10 cellular contexts compared by ENCODE assay signal in genomic region chr5:144191461-144191860, GRCh38. TPM values are rescaled to one million over a fixed set of nuclear protein-coding genes. Genes with fewer than 3 reads are reported as not detected.
DNase-seq lines count a peak whose midpoint lies in the region; ATAC-seq, FAIRE-seq and TF ChIP-seq lines count a peak whose summit lies in the region.
"Had no signal": no experiment of that assay in that cellular context is flagged by ENCODE, and none has a peak within 500 bp of the region (broad histone marks: within the 10 kb centered on the region; RNA-seq: fewer than 3 reads in every experiment).

No MANE protein-coding gene starts in this region.

- no peak overlapping the region for H2BK12ac ChIP-seq in H1 (ENCODE audit: low read depth, low read length)

- H2BK15ac ChIP-seq in H1 (ENCODE audit: low read length), result no peak overlapping the region

- no peak overlapping the region for H3K18ac ChIP-seq in H1 (ENCODE audit: extremely low read depth, low read length)

- POLR2A ChIA-PET in HepG2 (lab: Yijun Ruan, JAX) (no interaction called here), H1 (lab: Charles Lee; ENCODE audit: partially characterized antibody) (no interaction called here)

- CTCF ChIA-PET in HepG2 (lab: Yijun Ruan, JAX; ENCODE audit: low intra/inter-chr PET ratio, low total read pairs), result no interaction called here
- CTCF ChIA-PET in H1 (lab: Charles Lee; ENCODE audit: partially characterized antibody), result interaction anchor here (0.6 to 5.7 kb wide), 18 partner anchors 8 to 1270 kb away, joined by 3 to 33 read pairs (median 4); no protein-coding TSS in a partner anchor

- H4K20me1 ChIP-seq in HepG2 (ENCODE audit: insufficient read depth, low read length) (no peaks in the 10 kb centered on the region), Loucy (ENCODE audit: insufficient read depth, low read length, poor library complexity, severe bottlenecking) (no peaks in the 10 kb centered on the region), H1 (replicated peaks in 1 of 2; ENCODE audit: control insufficient read depth in 1 of 2, insufficient read depth in 2 of 2, low read length in 2 of 2) (no peaks in the 10 kb centered on the region)

- no peak overlapping the region for H4K8ac ChIP-seq in H1 (ENCODE audit: extremely low read depth, insufficient read depth, low read length)

- H3K56ac ChIP-seq in H1 (replicated peaks; ENCODE audit: insufficient read length, low read depth, low read length), result no peak overlapping the region

- H2BK5ac ChIP-seq in H1 (ENCODE audit: low read depth, low read length), result no peak overlapping the region

- FAIRE-seq in HepG2 (lab: Jason Lieb, UNC) (no peak), H1 (lab: Jason Lieb, UNC) (no peak)

- no peak for TF ChIP-seq EP300 in HepG2 (IDR thresholded peaks at IDR 0.05; ENCODE audit: low read depth in 2 of 2, low read length in 2 of 2)
- no peak for TF ChIP-seq EP300 in HepG2 (CRISPR knock-in tag; IDR thresholded peaks at IDR 0.05; ENCODE audit: borderline replicate concordance)
- TF ChIP-seq EP300 in H1 (IDR thresholded peaks at IDR 0.05; ENCODE audit: borderline replicate concordance in 1 of 2, low read depth in 2 of 2, low read length in 2 of 2), result no peak

- no peak overlapping the region for H2AK5ac ChIP-seq in H1 (ENCODE audit: low read depth, low read length)

- H3K4me2 ChIP-seq in HepG2 (ENCODE audit: low read depth, low read length) (peak overlapping the region; percentile 66), Loucy (ENCODE audit: low read depth, low read length, poor library complexity, severe bottlenecking) (peak overlapping the region; percentile 86), H1 (ENCODE audit: insufficient read depth in 1 of 2, low read depth in 2 of 2, low read length in 2 of 2) (no peak overlapping the region)

- no TSS peak for BruUV-seq in HepG2 (replicated peaks; lab: Mats Ljungman, UMichigan)

- no peak overlapping the region for H3K23ac ChIP-seq in H1 (ENCODE audit: insufficient read length)

- intact Hi-C loops in HepG2 (cut with micrococcal nuclease; ENCODE audit: unreplicated experiment) (no loop called here), right lobe of liver (cut with DNase I) (no loop called here)

- H3K4me3 ChIP-seq in HepG2 (replicated peaks in 1 of 3; ENCODE audit: insufficient read depth in 1 of 3, low read depth in 2 of 3, low read length in 3 of 3), result peak overlapping the region; percentile 37 to 62 (median 44); a peak in 4 of 6 replicates
- H3K4me3 ChIP-seq in right lobe of liver, result no peak overlapping the region
- peak overlapping the region; percentile 68 for H3K4me3 ChIP-seq in Loucy (ENCODE audit: low read length, poor library complexity, severe bottlenecking)
- no peak overlapping the region for H3K4me3 ChIP-seq in H1 (ENCODE audit: extremely low read depth in 1 of 4, insufficient read depth in 2 of 4, low read depth in 3 of 4, low read length in 4 of 4)
- H3K4me3 ChIP-seq in thoracic aorta, result peak overlapping the region; percentile 47

- no peaks in the 10 kb centered on the region for H3K9me2 ChIP-seq in Loucy (replicated peaks; ENCODE audit: low read depth, low read length)

- H3K36me3 ChIP-seq in HepG2 (replicated peaks in 1 of 2; ENCODE audit: control insufficient read depth in 1 of 2, insufficient read depth in 2 of 2, low read length in 2 of 2) (no peaks in the 10 kb centered on the region), right lobe of liver (no peaks in the 10 kb centered on the region), Loucy (ENCODE audit: insufficient read depth, low read length) (no peaks in the 10 kb centered on the region), H1 (ENCODE audit: control insufficient read depth in 2 of 4, insufficient read depth in 4 of 4, low read length in 3 of 4) (no peaks in the 10 kb centered on the region), thoracic aorta (no peaks in the 10 kb centered on the region)

- H3K27me3 ChIP-seq in HepG2 (ENCODE audit: control insufficient read depth in 1 of 2, insufficient read depth in 2 of 2, low read length in 2 of 2), result no peaks in the 10 kb centered on the region
- H3K27me3 ChIP-seq in right lobe of liver, result no peaks in the 10 kb centered on the region
- H3K27me3 ChIP-seq in Loucy (ENCODE audit: insufficient read depth, low read length, poor library complexity, severe bottlenecking), result no peaks in the 10 kb centered on the region
- H3K27me3 ChIP-seq in H1 (replicated peaks in 1 of 4; ENCODE audit: control insufficient read depth in 3 of 4, extremely low read depth in 1 of 4, insufficient read depth in 3 of 4, low read length in 3 of 4), result no peaks in the 10 kb centered on the region
- no peaks in the 10 kb centered on the region for H3K27me3 ChIP-seq in thoracic aorta (replicated peaks; ENCODE audit: insufficient read depth)

- H2AFZ ChIP-seq in HepG2 (ENCODE audit: low read length) (peak overlapping the region; percentile 87), Loucy (ENCODE audit: low read length) (peak overlapping the region; percentile 98), H1 (ENCODE audit: low read length) (peak overlapping the region; percentile 95)

- H3F3A ChIP-seq in Loucy (ENCODE audit: low read depth), result peaks cover 14% of the 10 kb centered on the region

- H3K27ac ChIP-seq in HepG2 (ENCODE audit: extremely low read length, insufficient read depth, low read length) (no peak overlapping the region), right lobe of liver (no peak overlapping the region), H1 (ENCODE audit: low read depth, low read length) (no peak overlapping the region), thoracic aorta (no peak overlapping the region)

- H4K5ac ChIP-seq in H1 (ENCODE audit: insufficient read length, low read depth, low read length), result no peak overlapping the region

- H3K79me2 ChIP-seq in HepG2 (ENCODE audit: insufficient read depth, low read length) (no peaks in the 10 kb centered on the region), Loucy (ENCODE audit: insufficient read depth, low read length) (no peaks in the 10 kb centered on the region), H1 (ENCODE audit: control insufficient read depth in 1 of 2, insufficient read depth in 2 of 2, low read length in 2 of 2) (no peaks in the 10 kb centered on the region)

- TF ChIP-seq POLR2A in HepG2 (IDR thresholded peaks at IDR 0.05; ENCODE audit: insufficient read depth in 1 of 2, low read depth in 2 of 2, low read length in 2 of 2), result no peak
- no peak for TF ChIP-seq POLR2A in right lobe of liver (IDR thresholded peaks at IDR 0.05)
- no peak for TF ChIP-seq POLR2A in H1 (IDR thresholded peaks at IDR 0.05; ENCODE audit: control extremely low read depth in 1 of 2, low read depth in 2 of 2, low read length in 2 of 2)

- no peak overlapping the region for H2BK120ac ChIP-seq in H1 (replicated peaks; ENCODE audit: low read depth, low read length)

- H3K79me1 ChIP-seq in H1 (ENCODE audit: low read depth, low read length), result no peaks in the 10 kb centered on the region

- no peak overlapping the region for H3K14ac ChIP-seq in H1 (ENCODE audit: insufficient read length)

- H3K9ac ChIP-seq in HepG2 (ENCODE audit: insufficient read depth, low read depth, low read length), result no peak overlapping the region
- H3K9ac ChIP-seq in Loucy (ENCODE audit: low read depth, low read length, poor library complexity, severe bottlenecking), result peak overlapping the region; percentile 68
- H3K9ac ChIP-seq in H1 (replicated peaks in 1 of 4; ENCODE audit: extremely low read depth in 1 of 4, low read depth in 3 of 4, low read length in 3 of 4), result no peak overlapping the region

- TF ChIP-seq CTCF in HepG2 (CRISPR knock-in tag; IDR thresholded peaks at IDR 0.05) (no peak), right lobe of liver (IDR thresholded peaks at IDR 0.05) (no peak), Loucy (conservative IDR thresholded peaks at IDR 0.05; ENCODE audit: low read length) (no peak), H1 (IDR thresholded peaks at IDR 0.05; ENCODE audit: control extremely low read depth in 1 of 3, insufficient read depth in 1 of 3, low read depth in 1 of 3, low read length in 3 of 3) (no peak), thoracic aorta (IDR thresholded peaks at IDR 0.05) (no peak)

- H3K9me3 ChIP-seq in HepG2 (ENCODE audit: low read length) (no peaks in the 10 kb centered on the region), right lobe of liver (no peaks in the 10 kb centered on the region), Loucy (ENCODE audit: insufficient read depth, low read depth, low read length) (no peaks in the 10 kb centered on the region), H1 (ENCODE audit: insufficient read depth in 2 of 2, low read depth in 1 of 2, low read length in 1 of 2) (no peaks in the 10 kb centered on the region), thoracic aorta (no peaks in the 10 kb centered on the region)

- no peak overlapping the region for H3K4ac ChIP-seq in H1 (replicated peaks; ENCODE audit: insufficient read length, low read depth, low read length)

- TF ChIP-seq RAD21 in HepG2 (CRISPR knock-in tag; IDR thresholded peaks at IDR 0.05) (no peak), H1 (IDR thresholded peaks at IDR 0.05 in 1 of 2, conservative IDR thresholded peaks at IDR 0.05 in 1 of 2; ENCODE audit: low read depth in 2 of 2, low read length in 2 of 2) (no peak)

- H3K4me1 ChIP-seq in HepG2 (ENCODE audit: insufficient read depth, low read length) (no peaks in the 10 kb centered on the region), right lobe of liver (no peaks in the 10 kb centered on the region), Loucy (ENCODE audit: insufficient read depth, low read length, poor library complexity, severe bottlenecking) (peaks cover 62% of the 10 kb centered on the region), H1 (replicated peaks in 1 of 4; ENCODE audit: control insufficient read depth in 3 of 4, insufficient read depth in 4 of 4, low read length in 3 of 4) (peaks cover 0 to 2% (median 0%) of the 10 kb centered on the region in 4 experiments; a peak in 1 of 7 replicates), thoracic aorta (ENCODE audit: control insufficient read depth in 1 of 2, low read depth in 2 of 2) (no peaks in the 10 kb centered on the region)

- H3K23me2 ChIP-seq in H1 (ENCODE audit: low read depth, low read length), result no peaks in the 10 kb centered on the region

- 0 out of 3 replicates have a peak, but pooled peaks have one; percentile 35 for ATAC-seq in HepG2
- no peak for ATAC-seq in right lobe of liver
- no peak for ATAC-seq in thoracic aorta (ENCODE audit: insufficient number of reproducible peaks, low FRiP score, low read depth)
- ATAC-seq in HG03457 (IDR thresholded peaks at IDR 0.05; ENCODE audit: unreplicated experiment), result no peak

- 16% methylated on average over 3 of the region's 3 CpGs for WGBS in HepG2 (ENCODE audit: low lambda C conversion rate)
- 78% methylated on average over 3 of the region's 3 CpGs for WGBS in right lobe of liver (ENCODE audit: insufficient coverage, low coverage, low lambda C conversion rate, missing lambda C conversion rate)
- 92% methylated on average over 3 of the region's 3 CpGs; no CpG with 5 or more reads in 1 of the 2 experiments for WGBS in H1 (ENCODE audit: extremely low coverage in 1 of 2, insufficient coverage in 1 of 2, insufficient read length in 1 of 2, insufficient replicate concordance in 2 of 2, low coverage in 1 of 2, low lambda C conversion rate in 2 of 2, missing lambda C conversion rate in 1 of 2), 2 experiments

- in situ Hi-C loops in HepG2 (cut with HindIII; ENCODE audit: extremely low pct_ligation_motif_present, low pct_unique_long_range_greater_than_20kb), result no loop called here

- H4K91ac ChIP-seq in H1 (replicated peaks; ENCODE audit: insufficient read length, low read length), result no peak overlapping the region

- H2BK20ac ChIP-seq in H1 (ENCODE audit: low read length), result no peak overlapping the region

- no peak for DNase-seq in HepG2 (ENCODE audit: low spot score)
- no peak for DNase-seq in right lobe of liver
- DNase-seq in H1 (ENCODE audit: low read depth in 1 of 2, low spot score in 2 of 2), result no peak
- no peak for DNase-seq in thoracic aorta (ENCODE audit: low spot score)
- no peak for DNase-seq in C1 segment of cervical spinal cord (lab: John Stamatoyannopoulos, UW)
- no peak for DNase-seq in DMS153 treated with DMSO at 0.1 percent for 48 hours (lab: John Stamatoyannopoulos, UW; ENCODE audit: unreplicated experiment)
- DNase-seq: effector CD8-positive, alpha-beta T cell; left ventricle myocardium superior had no signal

RNA-seq across cellular contexts. Expression of gene KCTD16, which starts 20.8 kb away (rescaled TPM):
- total RNA-seq in HepG2 (2016; rRNA removed; fragmentation: Illumina TruSeq; extraction: Trizol) (0.02 and 0.06 TPM in 2 replicates), right lobe of liver (under 1 TPM in 3 of 6 experiments, not detected in 3; under 0.01 to 0.02 (median 0.02) TPM), thoracic aorta (under 1 TPM; 0.27 to 0.35 TPM)
- total RNA-seq in HepG2 (2016; cell fraction: cytosol; rRNA removed; fragmentation: Illumina TruSeq; extraction: Trizol; ENCODE audit: low read depth), result not detected in 2 replicates
- 0.02 and 0.06 TPM in 2 replicates for total RNA-seq in HepG2 (2016; cell fraction: insoluble cytoplasmic fraction; rRNA removed; fragmentation: Illumina TruSeq; extraction: Trizol)
- total RNA-seq in HepG2 (2016; cell fraction: membrane; rRNA removed; fragmentation: Illumina TruSeq; extraction: Trizol), result 0.03 TPM in 1 of 2 replicates, not detected in the other
- 0.06 TPM in 1 of 2 replicates, not detected in the other for total RNA-seq in HepG2 (2016; cell fraction: nucleus; rRNA removed; fragmentation: Illumina TruSeq; extraction: Trizol)
- polyA plus RNA-seq in HepG2 (2011; rRNA removed) (0.07 and 0.09 TPM in 2 replicates), H1 (2011; rRNA removed) (0.03 and 0.05 TPM in 2 replicates)
- 0.03 and 0.05 TPM in 2 replicates for polyA plus RNA-seq in HepG2 (2011; cell fraction: cytosol; rRNA removed)
- polyA plus RNA-seq in HepG2 (2011; cell fraction: nucleus; rRNA removed), result 0.03 and 0.09 TPM in 2 replicates
- polyA plus RNA-seq in HepG2 (2012), result 0.09 and 0.11 TPM in 2 replicates
- polyA plus RNA-seq in HepG2 (2016; cell fraction: cytosol; fragmentation: Illumina TruSeq; extraction: Trizol; ENCODE audit: low read depth), result not detected in 2 replicates
- not detected in 2 replicates for polyA plus RNA-seq in HepG2 (2016; cell fraction: insoluble cytoplasmic fraction; fragmentation: Illumina TruSeq; extraction: Trizol; ENCODE audit: low read depth)
- not detected in 2 replicates for polyA plus RNA-seq in HepG2 (2016; cell fraction: membrane; fragmentation: Illumina TruSeq; extraction: Trizol; ENCODE audit: low read depth)
- not detected in 2 replicates for polyA plus RNA-seq in HepG2 (2016; cell fraction: nucleus; fragmentation: Illumina TruSeq; extraction: Trizol; ENCODE audit: insufficient read depth, low read depth)
- polyA minus RNA-seq in HepG2 (2011; rRNA and poly(A)+ RNA removed; ENCODE audit: low replicate concordance), result 0.16 and 0.64 TPM in 2 replicates
- under 0.01 and 0.26 TPM in 2 replicates for polyA minus RNA-seq in HepG2 (2011; cell fraction: cytosol; rRNA and poly(A)+ RNA removed)
- polyA minus RNA-seq in HepG2 (2011; cell fraction: nucleus; rRNA and poly(A)+ RNA removed), result 0.90 and 0.99 TPM in 2 replicates
- 0.10 and 0.24 TPM in 2 replicates for total RNA-seq in H1 (2021; fragmentation: NEBNext Ultra II Directional; extraction: Animal tissue kit (Norgen Biotek cat#: 25700))
- 0.04 TPM for polyA plus RNA-seq in H1 (2011; cell fraction: cytosol; rRNA removed)
- polyA plus RNA-seq in H1 (2011; cell fraction: nucleus; rRNA removed), result 0.11 TPM
- polyA plus RNA-seq in H1 (2012, experiment 1 of 2), result 0.03 to 0.12 TPM (median 0.07 TPM) in 4 replicates
- polyA plus RNA-seq in H1 (2012, experiment 2 of 2), result not detected
- 0.10 TPM for polyA plus RNA-seq in H1 (2013, experiment 1 of 2)
- polyA plus RNA-seq in H1 (2013, experiment 2 of 2), result 0.07 TPM
- polyA minus RNA-seq in H1 (2011; rRNA and poly(A)+ RNA removed), result 0.88 and 1.00 TPM in 2 replicates
- polyA minus RNA-seq in H1 (2011; cell fraction: cytosol; rRNA and poly(A)+ RNA removed), result not detected
- polyA minus RNA-seq in H1 (2011; cell fraction: nucleus; rRNA and poly(A)+ RNA removed), result 1.9 TPM
- total RNA-seq: left ventricle myocardium superior had no signal

RNA-seq across cellular contexts. Expression of gene YIPF5, which starts 21.0 kb away (rescaled TPM):
- 59.5 and 73.6 TPM in 2 replicates for total RNA-seq in HepG2 (2016; rRNA removed; fragmentation: Illumina TruSeq; extraction: Trizol)
- total RNA-seq in HepG2 (2016; cell fraction: cytosol; rRNA removed; fragmentation: Illumina TruSeq; extraction: Trizol; ENCODE audit: low read depth), result 9.3 TPM in 2 replicates
- 62.8 and 73.7 TPM in 2 replicates for total RNA-seq in HepG2 (2016; cell fraction: insoluble cytoplasmic fraction; rRNA removed; fragmentation: Illumina TruSeq; extraction: Trizol)
- total RNA-seq in HepG2 (2016; cell fraction: membrane; rRNA removed; fragmentation: Illumina TruSeq; extraction: Trizol), result 21.6 and 27.8 TPM in 2 replicates
- total RNA-seq in HepG2 (2016; cell fraction: nucleus; rRNA removed; fragmentation: Illumina TruSeq; extraction: Trizol), result 48.7 and 55.1 TPM in 2 replicates
- 47.9 and 61.4 TPM in 2 replicates for polyA plus RNA-seq in HepG2 (2011; rRNA removed)
- polyA plus RNA-seq in HepG2 (2011; cell fraction: cytosol; rRNA removed), result 44.7 and 74.0 TPM in 2 replicates
- 17.3 and 17.6 TPM in 2 replicates for polyA plus RNA-seq in HepG2 (2011; cell fraction: nucleus; rRNA removed)
- polyA plus RNA-seq in HepG2 (2012), result 46.2 and 51.8 TPM in 2 replicates
- 7.7 and 8.4 TPM in 2 replicates for polyA plus RNA-seq in HepG2 (2016; cell fraction: cytosol; fragmentation: Illumina TruSeq; extraction: Trizol; ENCODE audit: low read depth)
- polyA plus RNA-seq in HepG2 (2016; cell fraction: insoluble cytoplasmic fraction; fragmentation: Illumina TruSeq; extraction: Trizol; ENCODE audit: low read depth), result 49.2 and 50.7 TPM in 2 replicates
- polyA plus RNA-seq in HepG2 (2016; cell fraction: membrane; fragmentation: Illumina TruSeq; extraction: Trizol; ENCODE audit: low read depth), result 12.0 and 16.1 TPM in 2 replicates
- polyA plus RNA-seq in HepG2 (2016; cell fraction: nucleus; fragmentation: Illumina TruSeq; extraction: Trizol; ENCODE audit: insufficient read depth, low read depth), result 57.1 and 60.6 TPM in 2 replicates
- polyA minus RNA-seq in HepG2 (2011; rRNA and poly(A)+ RNA removed; ENCODE audit: low replicate concordance), result 46.8 and 62.6 TPM in 2 replicates
- polyA minus RNA-seq in HepG2 (2011; cell fraction: cytosol; rRNA and poly(A)+ RNA removed), result 40.8 and 45.6 TPM in 2 replicates
- 42.1 and 44.6 TPM in 2 replicates for polyA minus RNA-seq in HepG2 (2011; cell fraction: nucleus; rRNA and poly(A)+ RNA removed)
- 10 to 100 TPM; 21.6 to 28.1 (median 23.7) TPM for total RNA-seq in right lobe of liver
- 33.6 and 34.2 TPM in 2 replicates for total RNA-seq in H1 (2021; fragmentation: NEBNext Ultra II Directional; extraction: Animal tissue kit (Norgen Biotek cat#: 25700))
- 15.5 and 27.6 TPM in 2 replicates for polyA plus RNA-seq in H1 (2011; rRNA removed)
- polyA plus RNA-seq in H1 (2011; cell fraction: cytosol; rRNA removed), result 28.0 TPM
- 12.3 TPM for polyA plus RNA-seq in H1 (2011; cell fraction: nucleus; rRNA removed)
- 25.2 to 35.4 TPM (median 30.6 TPM) in 4 replicates for polyA plus RNA-seq in H1 (2012, experiment 1 of 2)
- 8.5 TPM for polyA plus RNA-seq in H1 (2012, experiment 2 of 2)
- 30.2 TPM for polyA plus RNA-seq in H1 (2013, experiment 1 of 2)
- 34.6 TPM for polyA plus RNA-seq in H1 (2013, experiment 2 of 2)
- 48.9 and 78.1 TPM in 2 replicates for polyA minus RNA-seq in H1 (2011; rRNA and poly(A)+ RNA removed)
- polyA minus RNA-seq in H1 (2011; cell fraction: cytosol; rRNA and poly(A)+ RNA removed), result 13.6 TPM
- polyA minus RNA-seq in H1 (2011; cell fraction: nucleus; rRNA and poly(A)+ RNA removed), result 28.6 TPM
- total RNA-seq in thoracic aorta, result 10 to 100 TPM; 41.2 to 45.4 TPM

Comparison
In these comparisons a context has a peak if more than half of its experiments do, and no peak if none do; other contexts are left out.
1. H3K4me3 ChIP-seq: peak in HepG2 (3 of 3), Loucy (single experiment) and thoracic aorta (single experiment); none in right lobe of liver (0 of 3) and H1 (0 of 4).
2. H3K4me2 ChIP-seq: peak in HepG2 (single experiment) and Loucy (single experiment); none in H1 (0 of 2).
3. Peak in every context shown above with its lines, with median percentiles within 50 percentile points of each other: H2AFZ ChIP-seq.